Comparison of ENCODE assay signal across 29 cellular contexts in genomic region chr14:74661726-74662450, GRCh38. TPM values are rescaled to one million over a fixed set of nuclear protein-coding genes. Genes with fewer than 3 reads are reported as not detected.
A peak's percentile ranks its signal among the peaks of the same experiment; 100 is the strongest.
DNase-seq lines count a peak whose midpoint lies in the region; ATAC-seq, FAIRE-seq and TF ChIP-seq lines count a peak whose summit lies in the region.
"Had no signal": no experiment of that assay in that cellular context is flagged by ENCODE, and none has a peak within 500 bp of the region (broad histone marks: within the 10 kb centered on the region; RNA-seq: fewer than 3 reads in every experiment).

No MANE protein-coding gene starts in this region.

- DNase-seq in adipocyte (ENCODE audit: low read depth): no peak
- DNase-seq in left cardiac atrium: peak; percentile 63
- peak; percentile 85 for DNase-seq in sigmoid colon
- DNase-seq in tibial nerve (ENCODE audit: low spot score in 2 of 2): peak; percentile 68 to 84
- DNase-seq in HAP-1 (ENCODE audit: low spot score in 2 of 2): no peak
- no peak for DNase-seq in GM19239 (ENCODE audit: insufficient read length, low spot score)
- DNase-seq in hypothalamus (lab: John Stamatoyannopoulos, UW): no peak
- DNase-seq: activated B cell treated with CpG ODN at 0.5 μM for 24 hours; activated naive CD4-positive, alpha-beta T cell treated with Interleukin-2 at 50 U/mL for 16 hours; activated T-cell treated with anti-CD3 and anti-CD28 coated beads, Interleukin-2, amount 50 U/mL, for 4 hours; BE2C; CD8-positive, alpha-beta T cell; cerebellar nuclear complex; dorsolateral prefrontal cortex; GOT3; mesendoderm; NCI-H1092; NCI-H187; NCI-H2171; right lobe of liver; stimulated activated CD4-positive, alpha-beta T cell treated with anti-CD3 and anti-CD28 coated beads, Interleukin-15, amount 100 ng/mL, for 24 hours; stimulated activated CD4-positive, alpha-beta T cell treated with anti-CD3 and anti-CD28 coated beads, Interleukin-4, amount 100 ng/mL, for 4 hours; substantia nigra had no signal

- in situ Hi-C loops in HAP-1 (cut with MboI; ENCODE audit: low sequenced_read_pairs): no loop called here

- TF ChIP-seq CTCF in sigmoid colon (IDR thresholded peaks at IDR 0.05): no peak
- TF ChIP-seq CTCF in tibial nerve (IDR thresholded peaks at IDR 0.05): no peak

- no peak for TF ChIP-seq POLR2A in sigmoid colon (IDR thresholded peaks at IDR 0.05)
- no peak for TF ChIP-seq POLR2A in tibial nerve (IDR thresholded peaks at IDR 0.05)

- WGBS in sigmoid colon, 2 donors: 96 to 98% methylated on average over 7 of the region's 7 CpGs
- WGBS in tibial nerve, 2 donors: 63 to 70% methylated on average over 7 of the region's 7 CpGs

- ATAC-seq in left cardiac atrium: peak; percentile 76 to 85
- ATAC-seq: activated T-cell treated with anti-CD3 and anti-CD28 coated beads, Interleukin-2, amount 50 U/mL, for 4 hours; body of pancreas; CD8-positive, alpha-beta T cell; right lobe of liver had no signal

- H3K36me3 ChIP-seq in adipocyte (ENCODE audit: control insufficient read depth, insufficient read depth, low read length, severe bottlenecking) (peaks cover 30% of the 10 kb centered on the region), sigmoid colon (peaks cover 13 to 76% (median 28%) of the 10 kb centered on the region in 4 donors), tibial nerve (peaks cover 0 to 63% (median 0%) of the 10 kb centered on the region in 3 donors), HAP-1 (replicated peaks) (peaks cover 39% of the 10 kb centered on the region)

- H3K27me3 ChIP-seq in adipocyte (replicated peaks; ENCODE audit: control insufficient read depth, insufficient read depth, low read length): no peaks in the 10 kb centered on the region
- no peaks in the 10 kb centered on the region for H3K27me3 ChIP-seq in sigmoid colon
- H3K27me3 ChIP-seq in tibial nerve: no peaks in the 10 kb centered on the region
- H3K27me3 ChIP-seq in HAP-1 (ENCODE audit: low read depth): no peaks in the 10 kb centered on the region
- H3K27me3 ChIP-seq: BE2C, body of pancreas, dorsolateral prefrontal cortex, right lobe of liver had no signal

- H3K27ac ChIP-seq in sigmoid colon: peak overlapping the region in 2 of 4 donors; percentile 6 to 51
- peak overlapping the region in 3 of 4 donors; percentile 39 to 82 (median 82) for H3K27ac ChIP-seq in tibial nerve
- H3K27ac ChIP-seq: body of pancreas, parathyroid adenoma, right lobe of liver had no signal

- intact Hi-C loops in left cardiac atrium (cut with DNase I) (no loop called here), sigmoid colon (cut with DNase I) (no loop called here)

- TF ChIP-seq EP300 in sigmoid colon (IDR thresholded peaks at IDR 0.05) (no peak), tibial nerve (IDR thresholded peaks at IDR 0.05) (peak; percentile 73 to 96)

- FAIRE-seq in GM19239 (lab: Jason Lieb, UNC): no peak
- FAIRE-seq: endometrium, GM18507, RCC 7860, urothelium cell line had no signal

- H3K9me3 ChIP-seq in adipocyte (ENCODE audit: control insufficient read depth, low read length) (no peaks in the 10 kb centered on the region), sigmoid colon (no peaks in the 10 kb centered on the region), tibial nerve (no peaks in the 10 kb centered on the region), HAP-1 (no peaks in the 10 kb centered on the region)
- H3K9me3 ChIP-seq: BE2C, body of pancreas, right lobe of liver had no signal

- H3K9ac ChIP-seq in adipocyte (ENCODE audit: low read length): peak overlapping the region; percentile 45
- H3K9ac ChIP-seq: parathyroid adenoma had no signal

- H3K4me1 ChIP-seq in adipocyte (ENCODE audit: control insufficient read depth, insufficient read depth, low read length) (peaks cover 77% of the 10 kb centered on the region), sigmoid colon (no peaks in the 10 kb centered on the region), tibial nerve (peaks cover 0 to 39% (median 10%) of the 10 kb centered on the region in 4 donors), HAP-1 (no peaks in the 10 kb centered on the region)
- H3K4me1 ChIP-seq: BE2C, body of pancreas, parathyroid adenoma had no signal

- peak overlapping the region; percentile 31 for H3K4me3 ChIP-seq in adipocyte (ENCODE audit: low read length)
- H3K4me3 ChIP-seq in sigmoid colon: no peak overlapping the region
- no peak overlapping the region for H3K4me3 ChIP-seq in tibial nerve
- H3K4me3 ChIP-seq in HAP-1: no peak overlapping the region
- H3K4me3 ChIP-seq: body of pancreas, dorsolateral prefrontal cortex, right lobe of liver had no signal

RNA-seq across cellular contexts. Expression of gene LTBP2, which starts 49.9 kb away (rescaled TPM):
- total RNA-seq in left cardiac atrium (10 to 100 TPM; 25.4 to 43.3 TPM), sigmoid colon (10 to 100 TPM; 12.1 to 71.2 (median 15.3) TPM), tibial nerve (100 to 1,000 TPM in 2 of 4 donors, 10 to 100 TPM in 2; 67.1 to 276 (median 134) TPM)
- 1 to 10 TPM in 2 of 3 donors, under 1 TPM in 1; 0.46 to 7.1 (median 1.2) TPM for polyA plus RNA-seq in sigmoid colon

RNA-seq across cellular contexts. Expression of gene AREL1, which starts 51.0 kb away (rescaled TPM):
- total RNA-seq in left cardiac atrium (10 to 100 TPM; 18.4 to 25.2 TPM), sigmoid colon (10 to 100 TPM; 11.7 to 16.6 (median 14.3) TPM), tibial nerve (10 to 100 TPM; 25.3 to 35.0 (median 32.2) TPM)
- polyA plus RNA-seq in sigmoid colon: 10 to 100 TPM in 2 of 3 donors, 1 to 10 TPM in 1; 4.8 to 20.2 (median 10.4) TPM

RNA-seq across cellular contexts. Expression of gene FCF1, which starts 51.1 kb away (rescaled TPM):
- total RNA-seq in left cardiac atrium (10 to 100 TPM; 29.6 to 37.9 TPM), sigmoid colon (10 to 100 TPM; 18.6 to 35.7 (median 28.3) TPM), tibial nerve (10 to 100 TPM; 16.8 to 39.8 (median 32.6) TPM)
- polyA plus RNA-seq in sigmoid colon: 10 to 100 TPM; 22.2 to 32.3 (median 23.4) TPM

Comparison
In these comparisons a context has a peak if more than half of its experiments do, and no peak if none do; other contexts are left out.
1. DNase-seq: peak in left cardiac atrium (single experiment), sigmoid colon (single experiment) and tibial nerve (2 of 2); none in adipocyte (single experiment), HAP-1 (0 of 2), GM19239 (single experiment) and hypothalamus (0 of 51).